15 cellular contexts compared by ENCODE assay signal in the genomic region with DNA sequence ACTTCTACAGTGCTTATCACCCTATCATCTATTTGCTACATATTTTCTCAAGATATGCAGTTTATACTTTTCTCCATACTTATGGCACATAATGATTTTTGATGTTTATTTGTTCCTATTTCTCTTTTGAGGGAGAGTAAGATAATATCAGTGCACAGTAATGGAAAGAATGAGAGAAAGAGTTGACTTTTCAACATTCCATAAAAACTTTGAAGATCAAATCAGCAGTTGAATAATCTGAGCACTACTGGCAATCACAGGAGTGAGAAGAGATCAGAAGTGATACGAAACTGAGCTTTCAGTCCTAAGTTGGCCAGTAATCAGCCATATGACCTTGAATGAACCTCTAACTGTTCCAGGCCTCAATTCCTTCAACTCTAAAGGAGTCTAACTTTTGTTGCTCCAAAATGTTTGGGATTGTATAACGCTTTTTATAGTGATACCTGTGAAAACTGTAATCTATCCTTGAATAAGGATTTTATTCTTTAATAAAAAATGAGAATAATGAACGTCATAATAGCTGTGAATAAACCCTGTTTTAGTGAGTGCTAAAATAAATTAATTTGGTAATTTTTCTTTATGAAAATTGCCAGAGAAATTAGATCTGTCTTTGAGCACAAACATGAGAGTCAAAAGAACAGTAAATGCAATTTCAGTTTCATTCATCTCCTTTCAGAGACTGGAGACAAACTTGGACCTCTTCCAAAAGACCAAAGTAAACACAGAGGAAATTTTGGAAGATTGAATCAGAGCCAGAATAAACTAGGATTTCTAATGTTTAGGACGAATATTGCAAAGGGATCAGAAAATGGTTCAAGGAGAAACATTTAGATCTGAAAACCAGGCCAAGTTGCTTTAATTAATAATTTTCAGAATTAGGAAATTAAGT.
A peak's percentile ranks its signal among the peaks of the same experiment; 100 is the strongest.
DNase-seq lines count a peak whose midpoint lies in the region; ATAC-seq, FAIRE-seq and TF ChIP-seq lines count a peak whose summit lies in the region.
"Had no signal": no experiment of that assay in that cellular context is flagged by ENCODE, and none has a peak within 500 bp of the region (broad histone marks: within the 10 kb centered on the region; RNA-seq: fewer than 3 reads in every experiment).

No MANE protein-coding gene starts in this region.

- POLR2A ChIA-PET in PC-9 (lab: Charles Lee; ENCODE audit: unreplicated experiment): no interaction called here

- 46 to 51% methylated on average over 4 of the region's 4 CpGs for WGBS in testis, 2 donors

- no peak overlapping the region for H3K4me3 Mint-ChIP-seq in stimulated activated memory B cell treated with anti-CD40 and anti-IgM and Interleukin-4, amounts not matched to agents 10 μg/mL and 1 μg/mL and 100 μg/mL, for 72 hours

- H3K4me3 ChIP-seq in PC-9 (no peak overlapping the region), kidney (ENCODE audit: low read length in 2 of 2) (no peak overlapping the region), testis (no peak overlapping the region)

- BruUV-seq in PC-9 (replicated peaks; lab: Mats Ljungman, UMichigan): no TSS peak

- H3F3A ChIP-seq in PC-9 (ENCODE audit: insufficient read depth, low read depth): no peaks in the 10 kb centered on the region

- H3K9me2 ChIP-seq in PC-9 (ENCODE audit: insufficient read depth): no peaks in the 10 kb centered on the region; the same call in 1 of the 2 replicates
- H3K9me2 ChIP-seq: SK-N-SH had no signal

- no peak overlapping the region for H3K27ac Mint-ChIP-seq in stimulated activated memory B cell treated with anti-CD40 and anti-IgM and Interleukin-4, amounts not matched to agents 10 μg/mL and 1 μg/mL and 100 μg/mL, for 72 hours

- no peaks in the 10 kb centered on the region for H3K27me3 ChIP-seq in PC-9 (ENCODE audit: insufficient read depth, low read depth)
- H3K27me3 ChIP-seq in testis: no peaks in the 10 kb centered on the region
- H3K27me3 ChIP-seq: foreskin keratinocyte, neutrophil had no signal

- no peaks in the 10 kb centered on the region for H3K9me3 Mint-ChIP-seq in stimulated activated memory B cell treated with anti-CD40 and anti-IgM and Interleukin-4, amounts not matched to agents 10 μg/mL and 1 μg/mL and 100 μg/mL, for 72 hours

- no peak overlapping the region for H3K27ac ChIP-seq in PC-9
- H3K27ac ChIP-seq in kidney (ENCODE audit: low read depth in 2 of 2, low read length in 2 of 2): no peak overlapping the region
- no peak overlapping the region for H3K27ac ChIP-seq in testis
- H3K27ac ChIP-seq: foreskin keratinocyte, neutrophil had no signal

- no peaks in the 10 kb centered on the region for H3K4me1 Mint-ChIP-seq in stimulated activated memory B cell treated with anti-CD40 and anti-IgM and Interleukin-4, amounts not matched to agents 10 μg/mL and 1 μg/mL and 100 μg/mL, for 72 hours

- no peaks in the 10 kb centered on the region for H3K4me1 ChIP-seq in PC-9 (replicated peaks; ENCODE audit: insufficient read depth)
- no peaks in the 10 kb centered on the region for H3K4me1 ChIP-seq in kidney (ENCODE audit: control insufficient read depth in 1 of 2, insufficient read depth in 1 of 2, low read depth in 1 of 2, low read length in 2 of 2)
- no peaks in the 10 kb centered on the region for H3K4me1 ChIP-seq in testis
- H3K4me1 ChIP-seq: foreskin keratinocyte had no signal

- DNase-seq in NCI-H1694 treated with DMSO at 0.1 percent for 48 hours (lab: John Stamatoyannopoulos, UW): peak; percentile 44
- no peak for DNase-seq in PC-9
- DNase-seq in kidney: no peak
- DNase-seq in NK-92 treated with Interleukin-12 subunit alpha and Interleukin-12 subunit beta, amount 100 ng/mL, for 24 hours (lab: John Stamatoyannopoulos, UW): no peak
- no peak for DNase-seq in testis
- no peak for DNase-seq in hippocampal formation (lab: John Stamatoyannopoulos, UW)
- DNase-seq: activated naive CD4-positive, alpha-beta T cell; foreskin keratinocyte; IMR-90; NCI-H1048; SK-N-SH had no signal

- ATAC-seq in GM19324 (IDR thresholded peaks at IDR 0.05; ENCODE audit: low FRiP score, unreplicated experiment): peak; percentile 40
- no peak for ATAC-seq in stimulated activated memory B cell treated with anti-CD40 and anti-IgM and Interleukin-4, amounts not matched to agents 10 μg/mL and 1 μg/mL and 100 μg/mL, for 72 hours
- ATAC-seq: foreskin keratinocyte had no signal

- no peak overlapping the region for H3K4me2 ChIP-seq in PC-9
- H3K4me2 ChIP-seq: SK-N-SH had no signal

- no peaks in the 10 kb centered on the region for H3K9me3 ChIP-seq in PC-9 (ENCODE audit: insufficient read depth, low read depth)
- H3K9me3 ChIP-seq in kidney (ENCODE audit: control insufficient read depth in 1 of 2, low read length in 2 of 2): no peaks in the 10 kb centered on the region
- H3K9me3 ChIP-seq in testis: no peaks in the 10 kb centered on the region
- H3K9me3 ChIP-seq: neutrophil, SK-N-SH had no signal

- no peak overlapping the region for H3K9ac ChIP-seq in kidney (ENCODE audit: low read length in 2 of 2)
- H3K9ac ChIP-seq: SK-N-SH had no signal

- TF ChIP-seq CTCF in PC-9 (conservative IDR thresholded peaks at IDR 0.05) (no peak), kidney (IDR thresholded peaks at IDR 0.05; ENCODE audit: borderline replicate concordance, extremely low read depth, insufficient read depth) (no peak), testis (IDR thresholded peaks at IDR 0.05) (no peak)

- peak; percentile 8 for FAIRE-seq in kidney (lab: Jason Lieb, UNC)
- FAIRE-seq: H54 had no signal

- no peaks in the 10 kb centered on the region for H3K27me3 Mint-ChIP-seq in stimulated activated memory B cell treated with anti-CD40 and anti-IgM and Interleukin-4, amounts not matched to agents 10 μg/mL and 1 μg/mL and 100 μg/mL, for 72 hours

- CTCF ChIA-PET in PC-9 (lab: Charles Lee): no interaction called here

- intact Hi-C loops in PC-9 (cut with micrococcal nuclease; ENCODE audit: unreplicated experiment): no loop called here
- intact Hi-C loops in kidney (cut with DNase I): no loop called here
- intact Hi-C loops in testis (cut with DNase I; ENCODE audit: low total_unique reads): no loop called here

- no peaks in the 10 kb centered on the region for H4K20me1 ChIP-seq in PC-9 (ENCODE audit: insufficient read depth)

- peak overlapping the region; percentile 40; the same call in 1 of the 2 replicates for H2AFZ ChIP-seq in PC-9

- no peaks in the 10 kb centered on the region for H3K36me3 Mint-ChIP-seq in stimulated activated memory B cell treated with anti-CD40 and anti-IgM and Interleukin-4, amounts not matched to agents 10 μg/mL and 1 μg/mL and 100 μg/mL, for 72 hours

- H3K79me2 ChIP-seq in PC-9 (ENCODE audit: low read depth): no peaks in the 10 kb centered on the region

- no peak for TF ChIP-seq POLR2A in testis (IDR thresholded peaks at IDR 0.05)

- no peaks in the 10 kb centered on the region for H3K36me3 ChIP-seq in PC-9 (ENCODE audit: low read depth)
- no peaks in the 10 kb centered on the region for H3K36me3 ChIP-seq in kidney (ENCODE audit: control insufficient read depth in 1 of 2, insufficient read depth in 2 of 2, low read length in 2 of 2)
- no peaks in the 10 kb centered on the region for H3K36me3 ChIP-seq in testis (ENCODE audit: low read depth, missing control alignments)
- H3K36me3 ChIP-seq: neutrophil had no signal
